In the genomic region with DNA sequence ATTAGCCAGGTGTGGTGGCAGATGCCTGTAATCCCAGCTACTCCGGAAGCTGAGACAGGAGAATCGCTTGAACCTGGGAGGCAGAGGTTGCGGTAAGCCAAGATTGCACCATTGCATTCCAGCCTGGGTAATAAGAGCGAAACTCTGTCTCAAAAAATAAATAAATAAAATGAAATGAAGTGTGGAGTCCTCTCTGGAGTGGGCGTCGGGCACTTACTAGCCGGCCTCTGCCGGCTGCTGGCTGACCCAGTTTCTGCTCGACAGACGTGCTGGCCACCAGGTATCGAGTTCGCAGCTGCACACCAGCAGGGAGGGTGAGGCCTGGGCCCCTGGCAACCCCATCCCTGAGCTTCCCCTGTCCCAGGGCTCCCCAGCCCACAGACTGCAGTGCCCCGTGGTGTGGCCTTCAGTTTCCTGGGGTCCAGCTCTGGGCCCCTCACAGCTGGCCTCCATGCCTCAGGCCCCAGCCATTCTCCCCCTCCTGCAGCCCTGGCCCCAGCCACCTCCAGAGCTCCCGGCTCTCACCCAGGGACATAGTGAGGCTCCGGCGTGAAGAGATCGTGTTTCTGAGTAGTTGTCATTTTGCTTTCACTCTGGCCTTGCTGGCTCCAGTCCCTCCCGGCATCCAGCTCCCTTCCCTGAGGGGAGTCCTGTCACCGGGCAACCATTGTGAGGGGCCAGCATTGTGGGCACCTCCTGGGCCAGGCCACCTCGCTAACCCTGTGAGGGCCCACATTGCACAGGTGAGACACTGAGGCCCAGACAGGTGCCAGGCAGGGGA, we compare ENCODE assay signal across 25 cellular contexts. TPM values are rescaled to one million over a fixed set of nuclear protein-coding genes. Genes with fewer than 3 reads are reported as not detected.
A peak's percentile ranks its signal among the peaks of the same experiment; 100 is the strongest.
DNase-seq lines count a peak whose midpoint lies in the region; ATAC-seq and TF ChIP-seq lines count a peak whose summit lies in the region.
"Had no signal": no experiment of that assay in that cellular context is flagged by ENCODE, and none has a peak within 500 bp of the region (broad histone marks: within the 10 kb centered on the region; RNA-seq: fewer than 3 reads in every experiment).

No MANE protein-coding gene starts in this region.

- H3K4me1 ChIP-seq in right cardiac atrium (ENCODE audit: control insufficient read depth, insufficient read depth, low read length) (peaks cover 5% of the 10 kb centered on the region), NT2/D1 (ENCODE audit: insufficient read depth, insufficient read length) (peaks cover 45% of the 10 kb centered on the region), lower lobe of right lung (peaks cover 21% of the 10 kb centered on the region)

- H3K9me3 ChIP-seq in right cardiac atrium (ENCODE audit: control insufficient read depth, low read length) (no peaks in the 10 kb centered on the region), NT2/D1 (ENCODE audit: insufficient read depth, low read length) (no peaks in the 10 kb centered on the region), lower lobe of right lung (no peaks in the 10 kb centered on the region)
- H3K9me3 ChIP-seq: SJSA1 had no signal

- DNase-seq in right cardiac atrium (no peak), Right ventricle myocardium superior (no peak), NT2/D1 (ENCODE audit: low read depth, low spot score) (no peak), lower lobe of right lung (no peak), ureter (ENCODE audit: low spot score) (no peak), HT-29 (ENCODE audit: low spot score) (no peak)
- DNase-seq: activated CD8-positive, alpha-beta memory T cell treated with anti-CD3 and anti-CD28 coated beads, Interleukin-2, amount 50 U/mL, for 4 hours; activated effector memory CD4-positive, alpha-beta T cell treated with Interleukin-2 at 50 U/mL for 16 hours; activated naive CD8-positive, alpha-beta T cell treated with anti-CD3 and anti-CD28 coated beads, Interleukin-2, amount 50 U/mL, for 24 hours; brain microvascular endothelial cell; endodermal cell; head of caudate nucleus; KG1; NCI-H2081; PC-9; stimulated activated CD8-positive, alpha-beta memory T cell treated with anti-CD3 and anti-CD28 coated beads, Interleukin-4, amount 100 ng/mL, for 48 hours; T-helper 17 cell had no signal

- no peaks in the 10 kb centered on the region for H3K27me3 ChIP-seq in right cardiac atrium (ENCODE audit: control insufficient read depth, insufficient read depth)
- H3K27me3 ChIP-seq in NT2/D1 (ENCODE audit: insufficient read depth, insufficient read length): peaks cover 6% of the 10 kb centered on the region
- H3K27me3 ChIP-seq in lower lobe of right lung (ENCODE audit: low read depth): no peaks in the 10 kb centered on the region
- H3K27me3 ChIP-seq: brain microvascular endothelial cell, SJSA1 had no signal

- H3K36me3 ChIP-seq in NT2/D1 (ENCODE audit: insufficient read depth, insufficient read length, low read length) (peaks cover 18% of the 10 kb centered on the region), lower lobe of right lung (peaks cover 16% of the 10 kb centered on the region)

- H3K4me3 ChIP-seq in right cardiac atrium (ENCODE audit: low read length) (no peak overlapping the region), NT2/D1 (ENCODE audit: insufficient read length, low read depth) (no peak overlapping the region), lower lobe of right lung (no peak overlapping the region)
- H3K4me3 ChIP-seq: PC-9, SJSA1 had no signal

- intact Hi-C loops in right cardiac atrium (cut with DNase I) (loop anchor here in 1 of 4 donors (10.0 kb wide), 1 partner anchor 1203 kb away; no protein-coding TSS in a partner anchor), Right ventricle myocardium superior (cut with DNase I) (no loop called here), lower lobe of right lung (cut with DNase I) (no loop called here)

- TF ChIP-seq CTCF in lower lobe of right lung (IDR thresholded peaks at IDR 0.05): no peak

- WGBS in right cardiac atrium: 73% methylated on average over 20 of the region's 20 CpGs

- H3K27ac ChIP-seq in right cardiac atrium (ENCODE audit: low read length) (peak overlapping the region; percentile 22), lower lobe of right lung (peak overlapping the region; percentile 33)
- H3K27ac ChIP-seq: brain microvascular endothelial cell, PC-9, SJSA1, VCaP had no signal

- ATAC-seq in right cardiac atrium (no peak), Right ventricle myocardium superior (ENCODE audit: poor library complexity) (no peak), lower lobe of right lung (peak; percentile 49 to 55), HG02884 (IDR thresholded peaks at IDR 0.05; ENCODE audit: unreplicated experiment) (no peak), GM19035 (IDR thresholded peaks at IDR 0.05; ENCODE audit: unreplicated experiment) (no peak)
- ATAC-seq: activated naive CD8-positive, alpha-beta T cell treated with anti-CD3 and anti-CD28 coated beads, Interleukin-2, amount 50 U/mL, for 24 hours; T-helper 17 cell had no signal

- H3K9ac ChIP-seq in NT2/D1 (ENCODE audit: insufficient read length, low read depth): peak overlapping the region; percentile 39

RNA-seq across cellular contexts. Expression of a gene that starts 3.8 kb away (rescaled TPM):
- total RNA-seq in right cardiac atrium (under 1 TPM in 3 of 4 donors, not detected in 1; 0.31 to 0.46 (median 0.32) TPM), Right ventricle myocardium superior (1.3 TPM), lower lobe of right lung (0.38 TPM), ureter (not detected)
- polyA plus RNA-seq in right cardiac atrium: 0.23 TPM
- total RNA-seq in HT-29 (2014; rRNA removed; shearing (Covaris generic)): not detected in 2 replicates
- total RNA-seq: endodermal cell, H4, lower leg skin, SJSA1, subcutaneous adipose tissue had no signal
- polyA plus RNA-seq: CD14-positive monocyte had no signal

RNA-seq across cellular contexts. Expression of a gene that starts 6.2 kb away (rescaled TPM):
- total RNA-seq in right cardiac atrium: 100 to 1,000 TPM; 203 to 461 (median 332) TPM
- polyA plus RNA-seq in right cardiac atrium: 591 TPM
- 515 TPM for total RNA-seq in Right ventricle myocardium superior
- 208 TPM for total RNA-seq in lower lobe of right lung
- 351 TPM for total RNA-seq in ureter
- total RNA-seq in HT-29 (2014; rRNA removed; shearing (Covaris generic)): 607 and 627 TPM in 2 replicates

RNA-seq across cellular contexts. Expression of a gene that starts 7.8 kb away (rescaled TPM):
- 10 to 100 TPM; 34.8 to 38.6 (median 37.1) TPM for total RNA-seq in right cardiac atrium
- polyA plus RNA-seq in right cardiac atrium: 33.8 TPM
- 39.9 TPM for total RNA-seq in Right ventricle myocardium superior
- total RNA-seq in lower lobe of right lung: 44.7 TPM
- 45.2 TPM for total RNA-seq in ureter
- 111 and 115 TPM in 2 replicates for total RNA-seq in HT-29 (2014; rRNA removed; shearing (Covaris generic))

RNA-seq across cellular contexts. Expression of a gene that starts 16.6 kb away (rescaled TPM):
- total RNA-seq in right cardiac atrium: not detected
- not detected for polyA plus RNA-seq in right cardiac atrium
- total RNA-seq in Right ventricle myocardium superior: not detected
- total RNA-seq in lower lobe of right lung: not detected
- not detected for total RNA-seq in ureter
- total RNA-seq in HT-29 (2014; rRNA removed; shearing (Covaris generic)): 0.15 TPM in 1 of 2 replicates, not detected in the other
- total RNA-seq: H4, SJSA1, subcutaneous adipose tissue, T-helper 17 cell had no signal
- polyA plus RNA-seq: CD14-positive monocyte had no signal

RNA-seq across cellular contexts. Expression of a gene that starts 20.0 kb away (rescaled TPM):
- total RNA-seq in right cardiac atrium (not detected), Right ventricle myocardium superior (not detected), lower lobe of right lung (0.21 TPM), ureter (0.34 TPM)
- 0.09 TPM for polyA plus RNA-seq in right cardiac atrium
- 0.38 TPM in 1 of 2 replicates, not detected in the other for total RNA-seq in HT-29 (2014; rRNA removed; shearing (Covaris generic))
- total RNA-seq: H4, SJSA1, subcutaneous adipose tissue, T-helper 17 cell had no signal
- polyA plus RNA-seq: CD14-positive monocyte had no signal

Comparison
In these comparisons a context has a peak if more than half of its experiments do, and no peak if none do; other contexts are left out.
1. ATAC-seq: peak in lower lobe of right lung (2 of 2); none in right cardiac atrium (0 of 2), Right ventricle myocardium superior (single experiment), HG02884 (single experiment) and GM19035 (single experiment).